Comparison of ENCODE assay signal across 30 cellular contexts in the genomic region with DNA sequence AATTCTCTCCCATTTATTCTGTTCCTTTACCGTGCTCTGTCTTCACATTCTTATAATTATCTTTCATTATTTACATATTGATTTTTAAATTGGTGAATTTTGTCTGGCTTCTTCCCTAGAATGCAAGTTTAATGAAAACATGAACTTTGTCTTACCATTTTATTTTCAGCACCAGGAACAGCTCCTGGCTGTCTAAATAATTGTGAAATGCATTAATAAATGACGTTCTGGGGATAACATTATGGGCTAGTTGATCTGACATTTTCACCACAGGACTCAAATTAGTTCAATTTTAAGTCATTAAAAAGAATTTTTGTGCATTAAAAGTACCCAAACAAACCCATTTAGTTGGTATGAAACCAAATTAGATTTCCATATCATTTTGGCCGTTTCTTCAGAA.
"Had no signal": no experiment of that assay in that cellular context is flagged by ENCODE, and none has a peak within 500 bp of the region (broad histone marks: within the 10 kb centered on the region; RNA-seq: fewer than 3 reads in every experiment).

No MANE protein-coding gene starts in this region.

- H3K27me3 Mint-ChIP-seq: activated CD4-positive, alpha-beta memory T cell treated with anti-CD3 and anti-CD28 coated beads, Interleukin-2, amount 10 ng/mL, durations not matched to agents 7 days and 5 days; activated CD4-positive, alpha-beta T cell treated with anti-CD3 and anti-CD28 coated beads, Interleukin-2, amount 10 ng/mL, durations not matched to agents 7 days and 5 days; activated naive CD4-positive, alpha-beta T cell treated with anti-CD3 and anti-CD28 coated beads, Interleukin-2, amount 10 ng/mL, durations not matched to agents 7 days and 5 days; activated naive CD8-positive, alpha-beta T cell treated with anti-CD3 and anti-CD28 coated beads, Interleukin-2, amount 10 ng/mL, durations not matched to agents 7 days and 5 days; activated T-cell treated with anti-CD3 and anti-CD28 coated beads, Interleukin-2, amount 50 U/mL, for 24 hours; naive thymus-derived CD8-positive, alpha-beta T cell; stimulated activated naive CD8-positive, alpha-beta T cell treated with anti-CD3 and anti-CD28 coated beads, Interleukin-15, Interleukin-2, amounts not matched to agents 100 ng/mL and 50 ng/mL, for 24 hours had no signal

- H3K27ac ChIP-seq: epithelial cell of prostate, esophagus squamous epithelium, pancreas, psoas muscle, sigmoid colon, thoracic aorta, uterus had no signal

- H3K9me3 Mint-ChIP-seq: activated naive CD4-positive, alpha-beta T cell treated with anti-CD3 and anti-CD28 coated beads, Interleukin-2, amount 10 ng/mL, durations not matched to agents 7 days and 5 days; mesothelial cell of epicardium; neural crest cell; stimulated activated naive CD8-positive, alpha-beta T cell treated with anti-CD3 and anti-CD28 coated beads, Interleukin-15, Interleukin-2, amounts not matched to agents 100 ng/mL and 50 ng/mL, for 24 hours; T-helper 1 cell treated with Interleukin-12 subunit alpha and Interleukin-12 subunit beta and Interleukin-4 antibody, amounts not matched to agents 30 μg/mL and 1 μg/mL, for 36 hours had no signal

- H3K36me3 Mint-ChIP-seq: activated naive CD4-positive, alpha-beta T cell treated with anti-CD3 and anti-CD28 coated beads, Interleukin-2, amount 10 ng/mL, durations not matched to agents 7 days and 5 days; activated naive CD8-positive, alpha-beta T cell treated with anti-CD3 and anti-CD28 coated beads, Interleukin-2, amount 10 ng/mL, durations not matched to agents 7 days and 5 days; mesothelial cell of epicardium; naive thymus-derived CD8-positive, alpha-beta T cell; stimulated activated effector memory CD8-positive, alpha-beta T cell treated with anti-CD3 and anti-CD28 coated beads, Interleukin-12 subunit alpha, Interleukin-12 subunit beta, amount 100 ng/mL, for 72 hours had no signal

- H3K36me3 ChIP-seq: esophagus squamous epithelium, pancreas, sigmoid colon, thoracic aorta, uterus had no signal

- H3K27ac Mint-ChIP-seq: activated CD4-positive, alpha-beta memory T cell treated with anti-CD3 and anti-CD28 coated beads, Interleukin-2, amount 10 ng/mL, durations not matched to agents 7 days and 5 days; activated CD4-positive, alpha-beta T cell treated with anti-CD3 and anti-CD28 coated beads, Interleukin-2, amount 10 ng/mL, durations not matched to agents 7 days and 5 days; activated naive CD4-positive, alpha-beta T cell treated with anti-CD3 and anti-CD28 coated beads, Interleukin-2, amount 10 ng/mL, durations not matched to agents 7 days and 5 days; activated naive CD8-positive, alpha-beta T cell treated with anti-CD3 and anti-CD28 coated beads, Interleukin-2, amount 10 ng/mL, durations not matched to agents 7 days and 5 days; activated T-cell treated with anti-CD3 and anti-CD28 coated beads, Interleukin-2, amount 50 U/mL, for 24 hours; mesothelial cell of epicardium; naive thymus-derived CD8-positive, alpha-beta T cell; stimulated activated effector memory CD8-positive, alpha-beta T cell treated with anti-CD3 and anti-CD28 coated beads, Interleukin-12 subunit alpha, Interleukin-12 subunit beta, amount 100 ng/mL, for 72 hours; stimulated activated naive CD8-positive, alpha-beta T cell treated with anti-CD3 and anti-CD28 coated beads, Interleukin-15, Interleukin-2, amounts not matched to agents 100 ng/mL and 50 ng/mL, for 24 hours; T-helper 1 cell treated with Interleukin-12 subunit alpha and Interleukin-12 subunit beta and Interleukin-4 antibody, amounts not matched to agents 30 μg/mL and 1 μg/mL, for 36 hours had no signal

- ATAC-seq: left ventricle myocardium superior; naive thymus-derived CD8-positive, alpha-beta T cell; pancreas; psoas muscle; stimulated activated effector memory CD8-positive, alpha-beta T cell treated with anti-CD3 and anti-CD28 coated beads, Interleukin-12 subunit alpha, Interleukin-12 subunit beta, amount 100 ng/mL, for 72 hours had no signal

- H3K27me3 ChIP-seq: esophagus squamous epithelium, pancreas, sigmoid colon, uterus had no signal

- H3K4me3 ChIP-seq: esophagus squamous epithelium, pancreas, psoas muscle, sigmoid colon, thoracic aorta, uterus had no signal

- H3K4me3 Mint-ChIP-seq: activated CD4-positive, alpha-beta memory T cell treated with anti-CD3 and anti-CD28 coated beads, Interleukin-2, amount 10 ng/mL, durations not matched to agents 7 days and 5 days; activated CD4-positive, alpha-beta T cell treated with anti-CD3 and anti-CD28 coated beads, Interleukin-2, amount 10 ng/mL, durations not matched to agents 7 days and 5 days; activated naive CD4-positive, alpha-beta T cell treated with anti-CD3 and anti-CD28 coated beads, Interleukin-2, amount 10 ng/mL, durations not matched to agents 7 days and 5 days; activated naive CD8-positive, alpha-beta T cell treated with anti-CD3 and anti-CD28 coated beads, Interleukin-2, amount 10 ng/mL, durations not matched to agents 7 days and 5 days; activated T-cell treated with anti-CD3 and anti-CD28 coated beads, Interleukin-2, amount 50 U/mL, for 24 hours; mesothelial cell of epicardium; naive thymus-derived CD8-positive, alpha-beta T cell; neural crest cell; stimulated activated effector memory CD8-positive, alpha-beta T cell treated with anti-CD3 and anti-CD28 coated beads, Interleukin-12 subunit alpha, Interleukin-12 subunit beta, amount 100 ng/mL, for 72 hours; stimulated activated naive CD8-positive, alpha-beta T cell treated with anti-CD3 and anti-CD28 coated beads, Interleukin-15, Interleukin-2, amounts not matched to agents 100 ng/mL and 50 ng/mL, for 24 hours; T-helper 1 cell treated with Interleukin-12 subunit alpha and Interleukin-12 subunit beta and Interleukin-4 antibody, amounts not matched to agents 30 μg/mL and 1 μg/mL, for 36 hours had no signal

- H3K9me3 ChIP-seq: esophagus squamous epithelium, pancreas, psoas muscle, sigmoid colon, thoracic aorta, uterus had no signal

- H3K4me1 Mint-ChIP-seq: activated CD4-positive, alpha-beta memory T cell treated with anti-CD3 and anti-CD28 coated beads, Interleukin-2, amount 10 ng/mL, durations not matched to agents 7 days and 5 days; activated CD4-positive, alpha-beta T cell treated with anti-CD3 and anti-CD28 coated beads, Interleukin-2, amount 10 ng/mL, durations not matched to agents 7 days and 5 days; activated naive CD4-positive, alpha-beta T cell treated with anti-CD3 and anti-CD28 coated beads, Interleukin-2, amount 10 ng/mL, durations not matched to agents 7 days and 5 days; activated naive CD8-positive, alpha-beta T cell treated with anti-CD3 and anti-CD28 coated beads, Interleukin-2, amount 10 ng/mL, durations not matched to agents 7 days and 5 days; mesothelial cell of epicardium; naive thymus-derived CD8-positive, alpha-beta T cell; neural crest cell; stimulated activated effector memory CD8-positive, alpha-beta T cell treated with anti-CD3 and anti-CD28 coated beads, Interleukin-12 subunit alpha, Interleukin-12 subunit beta, amount 100 ng/mL, for 72 hours had no signal

- H3K4me1 ChIP-seq: esophagus squamous epithelium, pancreas, sigmoid colon, uterus had no signal

- DNase-seq: activated CD4-positive, alpha-beta memory T cell treated with anti-CD3 and anti-CD28 coated beads, Interleukin-2, amount 10 ng/mL, durations not matched to agents 7 days and 5 days; activated CD4-positive, alpha-beta T cell treated with anti-CD3 and anti-CD28 coated beads, Interleukin-2, amount 10 ng/mL, durations not matched to agents 7 days and 5 days; activated CD4-positive, CD25-positive, alpha-beta regulatory T cell treated with anti-CD3 and anti-CD28 coated beads, Interleukin-2, amount 50 U/mL, for 72 hours; activated CD8-positive, alpha-beta memory T cell treated with anti-CD3 and anti-CD28 coated beads, Interleukin-2, amount 50 U/mL, for 48 hours; activated gamma-delta T cell; activated naive CD4-positive, alpha-beta T cell treated with anti-CD3 and anti-CD28 coated beads, Interleukin-2, amount 10 ng/mL, durations not matched to agents 7 days and 5 days; activated naive CD8-positive, alpha-beta T cell treated with anti-CD3 and anti-CD28 coated beads, Interleukin-2, amount 10 ng/mL, durations not matched to agents 7 days and 5 days; activated T-cell treated with anti-CD3 and anti-CD28 coated beads, Interleukin-2, amount 50 U/mL, for 24 hours; amniotic stem cell; central memory CD4-positive, alpha-beta T cell; esophagus squamous epithelium; islet precursor cell; left ventricle myocardium superior; naive thymus-derived CD8-positive, alpha-beta T cell; nucleus accumbens; pancreas; psoas muscle; sigmoid colon; small intestine; stimulated activated CD4-positive, alpha-beta T cell treated with anti-CD3 and anti-CD28 coated beads, Interleukin-4, amount 100 ng/mL, for 24 hours; T1000; trophoblast cell; uterus had no signal
